ENCODE assay signal across 21 cellular contexts in genomic region chr2:113164234-113164929, GRCh38. TPM values are rescaled to one million over a fixed set of nuclear protein-coding genes. Genes with fewer than 3 reads are reported as not detected.
DNase-seq lines count a peak whose midpoint lies in the region; ATAC-seq, FAIRE-seq and TF ChIP-seq lines count a peak whose summit lies in the region.
"Had no signal": no experiment of that assay in that cellular context is flagged by ENCODE, and none has a peak within 500 bp of the region (broad histone marks: within the 10 kb centered on the region; RNA-seq: fewer than 3 reads in every experiment).

No MANE protein-coding gene starts in this region.

- in situ Hi-C loops in K562 (cut with MboI): no loop called here

- H3K9me1 ChIP-seq in K562 (ENCODE audit: control insufficient read depth, insufficient read depth, low read length): no peaks in the 10 kb centered on the region

- H3K4me2 ChIP-seq in K562 (ENCODE audit: insufficient read depth, low read length): peak overlapping the region; percentile 60; the same call in 1 of the 2 replicates
- H3K4me2 ChIP-seq: PC-9 had no signal

- peak; percentile 80 for FAIRE-seq in K562 (lab: Jason Lieb, UNC)
- FAIRE-seq: H54 had no signal

- H3K4me3 ChIP-seq in breast epithelium (no peak overlapping the region), K562 (no peak overlapping the region), liver (ENCODE audit: low read depth in 1 of 3, low read length in 3 of 3) (no peak overlapping the region), ovary (no peak overlapping the region)
- H3K4me3 ChIP-seq: PC-9, SK-N-MC had no signal

- peak overlapping the region; percentile 3; the same call in 1 of the 2 replicates for H2AFZ ChIP-seq in K562 (ENCODE audit: low read depth, low read length)
- H2AFZ ChIP-seq: PC-9 had no signal

- peak; percentile 44 for DNase-seq in MCF 10A (ENCODE audit: unreplicated experiment)
- no peak for DNase-seq in breast epithelium (ENCODE audit: low spot score in 2 of 2)
- DNase-seq in K562 (ENCODE audit: extremely low read depth in 1 of 4, low spot score in 3 of 4): peak in 3 of 4 experiments; percentile 28 to 57 (median 49)
- peak; percentile 53 for DNase-seq in type B pancreatic cell (ENCODE audit: extremely low spot score, unreplicated experiment)
- no peak for DNase-seq in ovary
- DNase-seq in putamen (ENCODE audit: low spot score): no peak
- no peak for DNase-seq in left cardiac atrium
- DNase-seq: activated CD4-positive, alpha-beta T cell treated with anti-CD3 and anti-CD28 coated beads for 48 hours; Calu3; caudate nucleus; foreskin fibroblast; left ventricle myocardium superior; natural killer cell; NCI-H187 treated with DMSO at 0.1 percent for 48 hours; NCI-H748 treated with DMSO at 0.1 percent for 48 hours; PC-9 had no signal

- intact Hi-C loops in MCF 10A (cut with micrococcal nuclease): no loop called here
- intact Hi-C loops in breast epithelium (cut with DNase I; ENCODE audit: low total_unique reads): no loop called here
- intact Hi-C loops in K562 (cut with micrococcal nuclease): no loop called here
- intact Hi-C loops in ovary (cut with DNase I): no loop called here
- intact Hi-C loops in left cardiac atrium (cut with DNase I): no loop called here

- peak; percentile 82 for ATAC-seq in K562
- no peak for ATAC-seq in left cardiac atrium
- ATAC-seq: left ventricle myocardium superior, natural killer cell had no signal

- H3K36me3 Mint-ChIP-seq in MCF 10A (ENCODE audit: insufficient read depth, unreplicated experiment) (peaks cover 5% of the 10 kb centered on the region), type B pancreatic cell (no peaks in the 10 kb centered on the region)
- H3K36me3 Mint-ChIP-seq: natural killer cell had no signal

- H3K4me1 Mint-ChIP-seq in MCF 10A (ENCODE audit: insufficient read depth, unreplicated experiment) (peaks cover 12% of the 10 kb centered on the region), type B pancreatic cell (ENCODE audit: unreplicated experiment) (peaks cover 28% of the 10 kb centered on the region)

- H3K9ac ChIP-seq in K562 (ENCODE audit: insufficient read depth in 1 of 2, low read depth in 2 of 2, low read length in 2 of 2) (no peak overlapping the region; a peak in 1 of 4 replicates), liver (ENCODE audit: low read depth in 1 of 2, low read length in 2 of 2) (no peak overlapping the region)

- H4K20me1 ChIP-seq in K562 (replicated peaks; ENCODE audit: control insufficient read depth, insufficient read depth, low read length): no peaks in the 10 kb centered on the region

- TF ChIP-seq CTCF in MCF 10A (IDR thresholded peaks at IDR 0.05; ENCODE audit: unreplicated experiment): no peak
- TF ChIP-seq CTCF in breast epithelium (IDR thresholded peaks at IDR 0.05): no peak
- no peak for TF ChIP-seq CTCF in K562 (IDR thresholded peaks at IDR 0.05 in 2 of 3, conservative IDR thresholded peaks at IDR 0.05 in 1 of 3; ENCODE audit: insufficient read depth in 2 of 3, low read depth in 1 of 3, low read length in 3 of 3)
- TF ChIP-seq CTCF in liver (IDR thresholded peaks at IDR 0.05; ENCODE audit: low read depth, low read length, missing input control): no peak
- no peak for TF ChIP-seq CTCF in type B pancreatic cell (conservative IDR thresholded peaks at IDR 0.05)
- TF ChIP-seq CTCF in ovary (IDR thresholded peaks at IDR 0.05): no peak

- H3K27me3 Mint-ChIP-seq in MCF 10A (ENCODE audit: insufficient read depth, unreplicated experiment) (no peaks in the 10 kb centered on the region), type B pancreatic cell (no peaks in the 10 kb centered on the region)

- H3K4me3 Mint-ChIP-seq in MCF 10A (ENCODE audit: unreplicated experiment) (no peak overlapping the region), type B pancreatic cell (peak overlapping the region; percentile 20)
- H3K4me3 Mint-ChIP-seq: natural killer cell had no signal

- H3K79me2 ChIP-seq in K562 (ENCODE audit: control insufficient read depth, insufficient read depth, low read length): no peaks in the 10 kb centered on the region

- H3K27me3 ChIP-seq in breast epithelium: no peaks in the 10 kb centered on the region
- H3K27me3 ChIP-seq in K562 (ENCODE audit: control insufficient read depth in 2 of 2, insufficient read depth in 2 of 2, low read length in 2 of 2): no peaks in the 10 kb centered on the region
- H3K27me3 ChIP-seq in liver (ENCODE audit: control insufficient read depth in 4 of 4, insufficient read depth in 4 of 4, low read length in 3 of 4): no peaks in the 10 kb centered on the region
- no peaks in the 10 kb centered on the region for H3K27me3 ChIP-seq in ovary

- 32% methylated on average over 10 of the region's 11 CpGs for WGBS in K562 (ENCODE audit: insufficient coverage, low coverage, missing lambda C conversion rate)
- 72% methylated on average over 11 of the region's 11 CpGs for WGBS in liver
- 74 to 77% (median 75%) methylated on average over 11 of the region's 11 CpGs for WGBS in ovary, 3 donors

- no peak overlapping the region for H3K27ac ChIP-seq in breast epithelium
- no peak overlapping the region for H3K27ac ChIP-seq in K562 (ENCODE audit: extremely low read depth, low read depth, low read length)
- peak overlapping the region; percentile 19 to 50 for H3K27ac ChIP-seq in liver (ENCODE audit: low read depth in 1 of 2, low read length in 2 of 2)
- no peak overlapping the region for H3K27ac ChIP-seq in ovary
- H3K27ac ChIP-seq: PC-9, SK-N-MC had no signal

- H3K4me1 ChIP-seq in breast epithelium (no peaks in the 10 kb centered on the region), K562 (replicated peaks in 1 of 2; ENCODE audit: control insufficient read depth in 2 of 2, insufficient read depth in 2 of 2, low read length in 2 of 2) (peaks cover 15 to 20% of the 10 kb centered on the region in 2 experiments; a peak in 4 of 5 replicates), liver (ENCODE audit: control insufficient read depth in 4 of 4, insufficient read depth in 4 of 4, low read length in 3 of 4) (peaks cover 9 to 60% (median 46%) of the 10 kb centered on the region in 4 donors), ovary (ENCODE audit: insufficient read depth) (peaks cover 5% of the 10 kb centered on the region)

- BruUV-seq in MCF 10A (replicated peaks; lab: Mats Ljungman, UMichigan) (no TSS peak), K562 (replicated peaks; lab: Mats Ljungman, UMichigan) (no TSS peak)

- H3K36me3 ChIP-seq in breast epithelium (no peaks in the 10 kb centered on the region), K562 (ENCODE audit: control insufficient read depth, insufficient read depth, low read length) (no peaks in the 10 kb centered on the region), liver (ENCODE audit: control insufficient read depth in 4 of 4, insufficient read depth in 3 of 4, low read depth in 1 of 4, low read length in 3 of 4) (peaks cover 0 to 1% (median 0%) of the 10 kb centered on the region in 4 donors), ovary (no peaks in the 10 kb centered on the region)

- TF ChIP-seq EP300 in K562 (IDR thresholded peaks at IDR 0.05; ENCODE audit: low read length) (no peak), ovary (IDR thresholded peaks at IDR 0.05) (no peak)

- CTCF ChIA-PET in MCF 10A (lab: Yijun Ruan, JAX) (interaction anchor here (0.7 to 4.3 kb wide), 5 partner anchors 10 to 226 kb away, joined by 3 to 45 read pairs (median 5); no protein-coding TSS in a partner anchor), K562 (lab: Yijun Ruan, JAX; ENCODE audit: low intra/inter-chr PET ratio) (no interaction called here)

- H3K27ac Mint-ChIP-seq in MCF 10A (ENCODE audit: low read depth, unreplicated experiment) (peak overlapping the region; percentile 43), type B pancreatic cell (peak overlapping the region; percentile 63)

- no peaks in the 10 kb centered on the region for H3K9me3 Mint-ChIP-seq in MCF 10A (ENCODE audit: unreplicated experiment)
- no peaks in the 10 kb centered on the region for H3K9me3 Mint-ChIP-seq in type B pancreatic cell
- H3K9me3 Mint-ChIP-seq: natural killer cell had no signal

- H3K9me3 ChIP-seq in breast epithelium (no peaks in the 10 kb centered on the region), K562 (replicated peaks; ENCODE audit: control insufficient read depth, insufficient read depth, low read depth, low read length) (no peaks in the 10 kb centered on the region), liver (ENCODE audit: control insufficient read depth in 4 of 4, low read length in 3 of 4) (no peaks in the 10 kb centered on the region), ovary (no peaks in the 10 kb centered on the region)

- TF ChIP-seq RAD21 in K562 (CRISPR knock-in tag; conservative IDR thresholded peaks at IDR 0.05 in 1 of 2, IDR thresholded peaks at IDR 0.05 in 1 of 2): no peak
- no peak for TF ChIP-seq RAD21 in liver (IDR thresholded peaks at IDR 0.05)

- TF ChIP-seq POLR2A in breast epithelium (IDR thresholded peaks at IDR 0.05): no peak
- no peak for TF ChIP-seq POLR2A in K562 (conservative IDR thresholded peaks at IDR 0.05)
- TF ChIP-seq POLR2A in ovary (IDR thresholded peaks at IDR 0.05): no peak

- POLR2A ChIA-PET in MCF 10A (lab: Yijun Ruan, JAX): interaction anchor here (0.7 kb wide), 1 partner anchor 40 kb away, joined by 3 read pairs; no protein-coding TSS in a partner anchor
- POLR2A ChIA-PET in K562 (lab: Yijun Ruan, JAX): interaction anchor here (0.6 to 4.7 kb wide), 3 partner anchors 11 to 29 kb away, joined by 3 to 32 read pairs (median 3); partner anchors contain the start of gene PSD4

RNA-seq across cellular contexts. Expression of gene PSD4, which starts 9.4 kb away (rescaled TPM):
- total RNA-seq in MCF 10A (2022) (9.6 and 13.2 TPM in 2 replicates), breast epithelium (10 to 100 TPM in 2 of 3 donors, 1 to 10 TPM in 1; 4.3 to 61.2 (median 40.3) TPM), K562 (2014; rRNA removed) (41.0 and 47.0 TPM in 2 replicates), K562 (2014; rRNA removed; fragmentation: Illumina TruSeq; extraction: Trizol) (13.0 and 14.8 TPM in 2 replicates), K562 (2015; rRNA removed; fragmentation: Illumina TruSeq; extraction: Trizol) (20.8 and 21.7 TPM in 2 replicates), K562 (2021) (48.3 and 54.0 TPM in 2 replicates), liver (10 to 100 TPM; 38.1 to 83.2 TPM), type B pancreatic cell (ENCODE audit: low replicate concordance) (38.8 and 79.1 TPM in 2 replicates), ovary (10 to 100 TPM in 1 of 7 donors, 1 to 10 TPM in 6; 2.0 to 14.1 (median 5.4) TPM), left cardiac atrium (1 to 10 TPM; 4.1 to 4.4 TPM)
- total RNA-seq in K562 (2011; cell fraction: chromatin; rRNA removed; ENCODE audit: low replicate concordance): 52.4 and 98.0 TPM in 2 replicates
- total RNA-seq in K562 (2011; cell fraction: nucleolus; rRNA removed): 58.9 and 60.3 TPM in 2 replicates
- total RNA-seq in K562 (2011; cell fraction: nucleoplasm; rRNA removed): 44.1 and 62.2 TPM in 2 replicates
- polyA plus RNA-seq in K562 (2011; rRNA removed) (11.0 and 14.5 TPM in 2 replicates), K562 (2014; fragmentation: Illumina TruSeq; extraction: Trizol) (28.4 and 32.1 TPM in 2 replicates), K562 (2014; fragmentation: Nextera tagmentation; extraction: Ambion mirVana) (under 1 TPM; 0.46 to 0.52 TPM), K562 (2014; rRNA removed) (27.4 and 30.3 TPM in 2 replicates), liver (10 to 100 TPM; 16.4 to 30.8 TPM), ovary (1 to 10 TPM; 1.2 to 3.3 TPM)
- polyA plus RNA-seq in K562 (2011; cell fraction: cytosol; rRNA removed): 8.8 and 13.1 TPM in 2 replicates
- 63.6 and 113 TPM in 2 replicates for polyA plus RNA-seq in K562 (2011; cell fraction: nucleus; rRNA removed)
- 23.7 and 33.6 TPM in 2 replicates for polyA plus RNA-seq in K562 (2012)
- 12.7 and 15.8 TPM in 2 replicates for polyA minus RNA-seq in K562 (2011; rRNA and poly(A)+ RNA removed)
- 12.8 and 14.9 TPM in 2 replicates for polyA minus RNA-seq in K562 (2011; cell fraction: cytosol; rRNA and poly(A)+ RNA removed)
- polyA minus RNA-seq in K562 (2011; cell fraction: nucleus; rRNA and poly(A)+ RNA removed): 35.9 and 36.1 TPM in 2 replicates

RNA-seq across cellular contexts. Expression of gene IL1RN, which starts 37.0 kb away (rescaled TPM):
- total RNA-seq in MCF 10A (2022) (0.39 TPM in 1 of 2 replicates, not detected in the other), breast epithelium (1 to 10 TPM in 2 of 3 donors, under 1 TPM in 1; 0.66 to 3.8 (median 1.6) TPM), K562 (2014; rRNA removed) (not detected in 2 replicates), K562 (2014; rRNA removed; fragmentation: Illumina TruSeq; extraction: Trizol) (not detected in 2 replicates), K562 (2015; rRNA removed; fragmentation: Illumina TruSeq; extraction: Trizol) (not detected in 2 replicates), K562 (2021) (not detected in 2 replicates), liver (10 to 100 TPM in 1 of 2 donors, 1 to 10 TPM in 1; 3.9 to 23.1 TPM), type B pancreatic cell (ENCODE audit: low replicate concordance) (11.0 and 20.5 TPM in 2 replicates), ovary (1 to 10 TPM in 2 of 7 donors, under 1 TPM in 4, not detected in 1; 0.36 to 7.9 (median 0.56) TPM), left cardiac atrium (1 to 10 TPM in 1 of 2 donors, under 1 TPM in 1; 0.60 to 1.5 TPM)
- total RNA-seq in K562 (2011; cell fraction: chromatin; rRNA removed; ENCODE audit: low replicate concordance): not detected in 2 replicates
- not detected in 2 replicates for total RNA-seq in K562 (2011; cell fraction: nucleolus; rRNA removed)
- total RNA-seq in K562 (2011; cell fraction: nucleoplasm; rRNA removed): not detected in 2 replicates
- polyA plus RNA-seq in K562 (2011; rRNA removed) (0.13 TPM in 1 of 2 replicates, not detected in the other), K562 (2014; fragmentation: Illumina TruSeq; extraction: Trizol) (not detected in 2 replicates), K562 (2014; fragmentation: Nextera tagmentation; extraction: Ambion mirVana) (not detected), K562 (2014; rRNA removed) (not detected in 2 replicates), liver (100 to 1,000 TPM in 1 of 2 donors, 10 to 100 TPM in 1; 28.5 to 121 TPM), ovary (1 to 10 TPM in 1 of 2 donors, under 1 TPM in 1; 0.29 to 1.5 TPM)
- polyA plus RNA-seq in K562 (2011; cell fraction: cytosol; rRNA removed): 0.12 TPM in 1 of 2 replicates, not detected in the other
- not detected in 2 replicates for polyA plus RNA-seq in K562 (2011; cell fraction: nucleus; rRNA removed)
- 0.13 and 0.26 TPM in 2 replicates for polyA plus RNA-seq in K562 (2012)
- polyA minus RNA-seq in K562 (2011; rRNA and poly(A)+ RNA removed): not detected in 2 replicates
- not detected in 2 replicates for polyA minus RNA-seq in K562 (2011; cell fraction: cytosol; rRNA and poly(A)+ RNA removed)
- polyA minus RNA-seq in K562 (2011; cell fraction: nucleus; rRNA and poly(A)+ RNA removed): not detected in 2 replicates
- total RNA-seq: HT1080, renal cortical epithelial cell had no signal

Comparison
In these comparisons a context has a peak if more than half of its experiments do, and no peak if none do; other contexts are left out.
1. DNase-seq: peak in MCF 10A (single experiment), K562 (3 of 4) and type B pancreatic cell (single experiment); none in breast epithelium (0 of 2), ovary (0 of 5), putamen (single experiment) and left cardiac atrium (single experiment).
2. H3K27ac ChIP-seq: peak in liver (2 of 2); none in breast epithelium (0 of 2), K562 (single experiment) and ovary (0 of 2).